ENCODE assay signal across 17 cellular contexts in the genomic region with DNA sequence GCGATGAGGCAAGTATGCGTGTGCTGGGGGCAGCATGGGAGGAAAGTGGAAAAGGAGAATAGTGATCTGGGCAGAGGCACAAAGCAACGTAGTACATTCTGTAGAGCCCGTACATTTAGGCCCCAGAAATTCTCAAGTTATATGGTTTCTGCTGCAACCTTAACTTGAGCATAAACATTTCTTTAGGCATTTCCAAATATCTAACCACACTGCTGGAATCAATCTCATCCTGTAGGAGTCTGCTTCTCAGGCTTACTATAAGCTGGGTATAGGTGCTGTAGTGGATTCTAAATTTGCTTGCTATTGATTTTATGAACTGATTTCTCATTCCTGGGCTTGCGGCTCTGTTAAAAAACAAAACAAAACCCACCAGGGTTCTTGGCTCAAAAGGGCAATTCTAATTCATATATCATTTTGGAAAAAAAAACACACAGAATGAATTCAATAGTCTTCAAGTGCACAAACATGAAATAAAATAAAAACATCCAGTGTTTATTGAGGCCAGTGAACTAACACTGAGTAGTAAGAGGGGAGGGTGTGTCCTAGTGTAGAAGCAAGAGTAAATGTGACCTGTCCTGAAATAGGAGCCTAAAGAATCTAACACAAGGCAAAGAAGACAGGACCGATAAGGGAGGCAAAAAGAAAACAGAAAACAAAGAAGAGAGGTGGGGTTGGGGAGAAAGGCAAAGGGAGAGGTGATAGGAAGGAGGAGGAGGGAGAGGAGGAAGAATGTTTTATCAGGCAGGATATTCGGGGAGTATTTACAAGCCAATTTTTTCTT.
"Had no signal": no experiment of that assay in that cellular context is flagged by ENCODE, and none has a peak within 500 bp of the region (broad histone marks: within the 10 kb centered on the region; RNA-seq: fewer than 3 reads in every experiment).

No MANE protein-coding gene starts in this region.

- H3K27ac ChIP-seq: ascending aorta, breast epithelium, hepatocyte, left ventricle myocardium inferior, ovary, suprapubic skin had no signal

- H3K4me1 ChIP-seq: ascending aorta, breast epithelium, left ventricle myocardium inferior, suprapubic skin had no signal

- DNase-seq: activated CD4-positive, alpha-beta T cell treated with anti-CD3 and anti-CD28 coated beads, Interleukin-2, amount 50 U/mL, for 48 hours; activated naive CD4-positive, alpha-beta T cell treated with anti-CD3 and anti-CD28 coated beads, Interleukin-2, amount 10 ng/mL, durations not matched to agents 7 days and 5 days; activated T-cell treated with anti-CD3 and anti-CD28 coated beads, Interleukin-2, amount 50 U/mL, for 1 hour; erythroblast; left ventricle myocardium inferior; ovary; stimulated activated CD4-positive, alpha-beta T cell treated with anti-CD3 and anti-CD28 coated beads, Interleukin-2, amount 100 ng/mL, for 48 hours; stimulated activated naive CD4-positive, alpha-beta T cell; T-cell; T-helper 9 cell; trophoblast cell had no signal

- H3K4me3 Mint-ChIP-seq: activated naive CD4-positive, alpha-beta T cell treated with anti-CD3 and anti-CD28 coated beads, Interleukin-2, amount 10 ng/mL, durations not matched to agents 7 days and 5 days; neural crest cell; T-cell had no signal

- H3K27me3 Mint-ChIP-seq: activated naive CD4-positive, alpha-beta T cell treated with anti-CD3 and anti-CD28 coated beads, Interleukin-2, amount 10 ng/mL, durations not matched to agents 7 days and 5 days; T-cell had no signal

- H3K79me2 ChIP-seq: hepatocyte had no signal

- H3K4me3 ChIP-seq: ascending aorta, breast epithelium, hepatocyte, left ventricle myocardium inferior, ovary, suprapubic skin had no signal

- ATAC-seq: T-cell had no signal

- H3K9me3 Mint-ChIP-seq: activated naive CD4-positive, alpha-beta T cell treated with anti-CD3 and anti-CD28 coated beads, Interleukin-2, amount 10 ng/mL, durations not matched to agents 7 days and 5 days; neural crest cell; T-cell had no signal

- H3K36me3 ChIP-seq: ascending aorta, breast epithelium, left ventricle myocardium inferior, ovary, suprapubic skin had no signal

- H3K4me2 ChIP-seq: hepatocyte had no signal

- H3K27ac Mint-ChIP-seq: activated naive CD4-positive, alpha-beta T cell treated with anti-CD3 and anti-CD28 coated beads, Interleukin-2, amount 10 ng/mL, durations not matched to agents 7 days and 5 days; T-cell had no signal

- H3K36me3 Mint-ChIP-seq: activated naive CD4-positive, alpha-beta T cell treated with anti-CD3 and anti-CD28 coated beads, Interleukin-2, amount 10 ng/mL, durations not matched to agents 7 days and 5 days had no signal

- H3K9me3 ChIP-seq: ascending aorta, breast epithelium, left ventricle myocardium inferior, ovary, suprapubic skin had no signal

- H2AFZ ChIP-seq: hepatocyte had no signal

- FAIRE-seq: keratinocyte had no signal

- H3K27me3 ChIP-seq: ascending aorta, breast epithelium, hepatocyte, ovary, suprapubic skin had no signal
